ENCODE assay signal across 8 cellular contexts in genomic region chr7:44881610-44882009, GRCh38. TPM values are rescaled to one million over a fixed set of nuclear protein-coding genes. Genes with fewer than 3 reads are reported as not detected.
DNase-seq lines count a peak whose midpoint lies in the region; ATAC-seq, FAIRE-seq and TF ChIP-seq lines count a peak whose summit lies in the region.

No MANE protein-coding gene starts in this region.

- no peak overlapping the region for H3K27ac ChIP-seq in kidney (ENCODE audit: low read depth in 2 of 2, low read length in 2 of 2)
- no peak overlapping the region for H3K27ac ChIP-seq in effector memory CD4-positive, alpha-beta T cell (ENCODE audit: insufficient read depth, low read length, poor library complexity, severe bottlenecking)

- DNase-seq in AG08395 (ENCODE audit: low spot score): peak; percentile 38
- peak; percentile 91 for DNase-seq in HCEC 1CT
- DNase-seq in activated CD4-positive, alpha-beta memory T cell treated with anti-CD3 and anti-CD28 coated beads for 36 hours: no peak
- no peak for DNase-seq in kidney
- DNase-seq in effector memory CD4-positive, alpha-beta T cell: no peak
- no peak for DNase-seq in NCI-H82 treated with DMSO at 0.1 percent for 48 hours (lab: John Stamatoyannopoulos, UW; ENCODE audit: unreplicated experiment)

- peak overlapping the region; percentile 7 to 14 for H3K4me3 ChIP-seq in kidney (ENCODE audit: low read length in 2 of 2)
- H3K4me3 ChIP-seq in effector memory CD4-positive, alpha-beta T cell (ENCODE audit: insufficient read depth, low read depth, low read length, poor library complexity, severe bottlenecking): no peak overlapping the region

- no peaks in the 10 kb centered on the region for H3K27me3 Mint-ChIP-seq in activated CD4-positive, alpha-beta memory T cell treated with anti-CD3 and anti-CD28 coated beads for 36 hours

- H3K4me3 Mint-ChIP-seq in activated CD4-positive, alpha-beta memory T cell treated with anti-CD3 and anti-CD28 coated beads for 36 hours: peak overlapping the region; percentile 67

- peaks cover 61% of the 10 kb centered on the region for H3K36me3 Mint-ChIP-seq in activated CD4-positive, alpha-beta memory T cell treated with anti-CD3 and anti-CD28 coated beads for 36 hours

- H3K4me1 Mint-ChIP-seq in activated CD4-positive, alpha-beta memory T cell treated with anti-CD3 and anti-CD28 coated beads for 36 hours (ENCODE audit: low read depth): peaks cover 63% of the 10 kb centered on the region

- no peak for TF ChIP-seq CTCF in kidney (IDR thresholded peaks at IDR 0.05; ENCODE audit: borderline replicate concordance, extremely low read depth, insufficient read depth)

- H3K9ac ChIP-seq in kidney (ENCODE audit: low read length in 2 of 2): no peak overlapping the region

- H3K36me3 ChIP-seq in kidney (ENCODE audit: control insufficient read depth in 1 of 2, insufficient read depth in 2 of 2, low read length in 2 of 2): peaks cover 0 to 2% of the 10 kb centered on the region in 2 donors
- H3K36me3 ChIP-seq in effector memory CD4-positive, alpha-beta T cell (ENCODE audit: control insufficient read depth, insufficient read depth, low read length): no peaks in the 10 kb centered on the region

- no peak for ATAC-seq in GM18517 (IDR thresholded peaks at IDR 0.05; ENCODE audit: unreplicated experiment)
- ATAC-seq in GM21526 (IDR thresholded peaks at IDR 0.05; ENCODE audit: low FRiP score, unreplicated experiment): no peak

- CTCF ChIA-PET in activated CD4-positive, alpha-beta memory T cell treated with anti-CD3 and anti-CD28 coated beads for 36 hours (lab: Charles Lee): interaction anchor here (0.7 to 3.9 kb wide), 13 partner anchors 14 to 316 kb away, joined by 3 to 40 read pairs (median 5); no protein-coding TSS in a partner anchor

- intact Hi-C loops in activated CD4-positive, alpha-beta memory T cell treated with anti-CD3 and anti-CD28 coated beads for 36 hours (cut with micrococcal nuclease): loop anchor here (5.0 kb wide), 1 partner anchor 146 kb away; no protein-coding TSS in a partner anchor
- intact Hi-C loops in kidney (cut with DNase I): no loop called here

- no peaks in the 10 kb centered on the region for H3K27me3 ChIP-seq in effector memory CD4-positive, alpha-beta T cell (replicated peaks; ENCODE audit: control insufficient read depth, insufficient read depth, low read length, poor library complexity, severe bottlenecking)

- peak overlapping the region; percentile 42 for H3K27ac Mint-ChIP-seq in activated CD4-positive, alpha-beta memory T cell treated with anti-CD3 and anti-CD28 coated beads for 36 hours

- H3K9me3 Mint-ChIP-seq in activated CD4-positive, alpha-beta memory T cell treated with anti-CD3 and anti-CD28 coated beads for 36 hours: peaks cover 3% of the 10 kb centered on the region

- H3K4me1 ChIP-seq in kidney (ENCODE audit: control insufficient read depth in 1 of 2, insufficient read depth in 1 of 2, low read depth in 1 of 2, low read length in 2 of 2): peaks cover 9 to 34% of the 10 kb centered on the region in 2 donors
- peaks cover 19% of the 10 kb centered on the region for H3K4me1 ChIP-seq in effector memory CD4-positive, alpha-beta T cell (ENCODE audit: control insufficient read depth, insufficient read depth, low read length, poor library complexity, severe bottlenecking)

- H3K9me3 ChIP-seq in kidney (ENCODE audit: control insufficient read depth in 1 of 2, low read length in 2 of 2): peaks cover 0 to 5% of the 10 kb centered on the region in 2 donors
- H3K9me3 ChIP-seq in effector memory CD4-positive, alpha-beta T cell (ENCODE audit: control insufficient read depth, low read length): no peaks in the 10 kb centered on the region

- POLR2A ChIA-PET in activated CD4-positive, alpha-beta memory T cell treated with anti-CD3 and anti-CD28 coated beads for 36 hours (lab: Charles Lee): interaction anchor here (0.7 to 1.6 kb wide), 8 partner anchors 14 to 230 kb away, joined by 3 to 6 read pairs (median 4); partner anchors contain the start of genes H2AZ2 and TBRG4

- no peak for FAIRE-seq in kidney (lab: Jason Lieb, UNC)

RNA-seq across cellular contexts. Expression of gene PURB, which starts 3.7 kb away (rescaled TPM):
- total RNA-seq in activated CD4-positive, alpha-beta memory T cell treated with anti-CD3 and anti-CD28 coated beads for 36 hours: 10 to 100 TPM; 21.5 to 23.6 TPM
- 25.3 TPM for total RNA-seq in kidney
- polyA plus RNA-seq in kidney (ENCODE audit: insufficient read depth, low read depth, low replicate concordance): 7.7 TPM

RNA-seq across cellular contexts. Expression of gene H2AZ2, which starts 33.7 kb away (rescaled TPM):
- total RNA-seq in activated CD4-positive, alpha-beta memory T cell treated with anti-CD3 and anti-CD28 coated beads for 36 hours: 100 to 1,000 TPM; 299 to 307 TPM
- 140 TPM for total RNA-seq in kidney
- polyA plus RNA-seq in kidney (ENCODE audit: insufficient read depth, low read depth, low replicate concordance): 121 TPM

Comparison
In these comparisons a context has a peak if more than half of its experiments do, and no peak if none do; other contexts are left out.
1. DNase-seq: peak in AG08395 (single experiment) and HCEC 1CT (single experiment); none in activated CD4-positive, alpha-beta memory T cell treated with anti-CD3 and anti-CD28 coated beads for 36 hours (single experiment), kidney (single experiment), effector memory CD4-positive, alpha-beta T cell (0 of 3) and NCI-H82 treated with DMSO at 0.1 percent for 48 hours (single experiment).